Comparison of ENCODE assay signal across 9 cellular contexts in the genomic region with DNA sequence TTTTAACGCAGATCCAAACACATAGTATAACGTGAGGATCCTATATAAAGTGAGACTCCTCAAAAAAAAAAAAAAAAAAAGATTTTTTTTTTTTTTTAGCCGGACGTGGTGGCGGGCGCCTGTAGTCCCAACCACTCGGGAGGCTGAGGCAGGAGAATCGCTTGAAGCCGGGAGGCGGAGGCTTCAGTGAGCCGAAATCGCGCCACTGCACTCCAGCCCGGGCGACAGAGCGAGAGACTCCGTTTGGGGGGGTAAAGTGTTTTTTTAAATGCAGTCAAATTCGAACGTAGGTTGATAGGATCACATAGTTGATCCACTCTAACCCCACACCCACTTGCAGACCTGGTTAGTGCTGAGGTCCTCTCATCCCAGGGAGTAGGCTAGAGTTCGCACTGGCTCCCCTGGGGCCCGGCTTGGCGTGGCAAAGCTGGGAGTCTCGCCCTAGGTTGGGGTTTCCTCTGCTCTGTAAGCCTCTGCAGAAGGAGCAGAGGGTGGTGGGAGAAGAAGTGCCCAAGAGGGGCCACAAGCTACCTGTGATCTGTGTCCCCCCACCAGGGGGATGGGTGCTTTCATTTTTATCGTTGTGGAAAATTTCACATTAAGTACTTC. TPM values are rescaled to one million over a fixed set of nuclear protein-coding genes. Genes with fewer than 3 reads are reported as not detected.
DNase-seq lines count a peak whose midpoint lies in the region; ATAC-seq lines count a peak whose summit lies in the region.
"Had no signal": no experiment of that assay in that cellular context is flagged by ENCODE, and none has a peak within 500 bp of the region (broad histone marks: within the 10 kb centered on the region; RNA-seq: fewer than 3 reads in every experiment).

No MANE protein-coding gene starts in this region.

- peaks cover 2% of the 10 kb centered on the region for H3K27me3 Mint-ChIP-seq in activated CD4-positive, alpha-beta T cell treated with anti-CD3 and anti-CD28 coated beads for 36 hours
- H3K27me3 Mint-ChIP-seq in activated T-helper 17 cell treated with anti-CD3 and anti-CD28 coated beads, Interleukin-2, amount 50 U/mL, for 72 hours: no peaks in the 10 kb centered on the region

- no peaks in the 10 kb centered on the region for H3K9me3 Mint-ChIP-seq in activated CD4-positive, alpha-beta T cell treated with anti-CD3 and anti-CD28 coated beads for 36 hours (ENCODE audit: low read depth)
- H3K9me3 Mint-ChIP-seq in activated T-helper 17 cell treated with anti-CD3 and anti-CD28 coated beads, Interleukin-2, amount 50 U/mL, for 72 hours: no peaks in the 10 kb centered on the region

- peaks cover 10 to 14% of the 10 kb centered on the region in 2 donors for H3K27me3 ChIP-seq in stomach smooth muscle (ENCODE audit: control insufficient read depth in 1 of 2, insufficient read depth in 2 of 2, low read length in 2 of 2)

- H3K27ac Mint-ChIP-seq in activated CD4-positive, alpha-beta T cell treated with anti-CD3 and anti-CD28 coated beads for 36 hours: no peak overlapping the region
- peak overlapping the region; percentile 97 for H3K27ac Mint-ChIP-seq in activated T-helper 17 cell treated with anti-CD3 and anti-CD28 coated beads, Interleukin-2, amount 50 U/mL, for 72 hours

- H3K4me3 ChIP-seq in iPS-18c (ENCODE audit: insufficient read depth, low read depth, low read length) (peak overlapping the region; percentile 73), stomach smooth muscle (ENCODE audit: low read length in 2 of 2) (peak overlapping the region; percentile 67 to 87)

- no peak for ATAC-seq in activated CD4-positive, alpha-beta T cell treated with anti-CD3 and anti-CD28 coated beads for 36 hours
- ATAC-seq in activated T-helper 17 cell treated with anti-CD3 and anti-CD28 coated beads, Interleukin-2, amount 50 U/mL, for 72 hours (replicated peaks): no peak

- H3K9me3 ChIP-seq in iPS-18c (ENCODE audit: control insufficient read depth, insufficient read depth, low read length): no peaks in the 10 kb centered on the region
- H3K9me3 ChIP-seq in stomach smooth muscle (ENCODE audit: control insufficient read depth in 2 of 2, low read length in 2 of 2): no peaks in the 10 kb centered on the region

- H3K36me3 ChIP-seq in stomach smooth muscle (ENCODE audit: control insufficient read depth in 2 of 2, insufficient read depth in 2 of 2, low read length in 2 of 2): no peaks in the 10 kb centered on the region

- peaks cover 17% of the 10 kb centered on the region for H3K4me1 Mint-ChIP-seq in activated CD4-positive, alpha-beta T cell treated with anti-CD3 and anti-CD28 coated beads for 36 hours
- H3K4me1 Mint-ChIP-seq in activated T-helper 17 cell treated with anti-CD3 and anti-CD28 coated beads, Interleukin-2, amount 50 U/mL, for 72 hours: peaks cover 15% of the 10 kb centered on the region

- DNase-seq in activated CD4-positive, alpha-beta T cell treated with anti-CD3 and anti-CD28 coated beads for 36 hours: no peak
- no peak for DNase-seq in activated CD4-positive, alpha-beta T cell treated with anti-CD3 and anti-CD28 coated beads, Interleukin-2, amount 50 U/mL, for 4 hours
- no peak for DNase-seq in NCI-H1694 treated with DMSO at 0.1 percent for 48 hours (lab: John Stamatoyannopoulos, UW)
- no peak for DNase-seq in GOT3 (lab: John Stamatoyannopoulos, UW)
- DNase-seq in foreskin melanocyte: no peak

- POLR2A ChIA-PET in activated CD4-positive, alpha-beta T cell treated with anti-CD3 and anti-CD28 coated beads for 36 hours (lab: Charles Lee): no interaction called here

- H3K4me3 Mint-ChIP-seq in activated CD4-positive, alpha-beta T cell treated with anti-CD3 and anti-CD28 coated beads for 36 hours: peak overlapping the region; percentile 82
- H3K4me3 Mint-ChIP-seq in activated T-helper 17 cell treated with anti-CD3 and anti-CD28 coated beads, Interleukin-2, amount 50 U/mL, for 72 hours: peak overlapping the region; percentile 90

- intact Hi-C loops in activated CD4-positive, alpha-beta T cell treated with anti-CD3 and anti-CD28 coated beads for 36 hours (cut with DNase I, micrococcal nuclease): loop anchor here (1.0 to 10.0 kb wide), 19 partner anchors 15 to 219 kb away; a partner anchor contains a TSS

- peaks cover 3% of the 10 kb centered on the region for H3K36me3 Mint-ChIP-seq in activated CD4-positive, alpha-beta T cell treated with anti-CD3 and anti-CD28 coated beads for 36 hours (ENCODE audit: low read depth)
- H3K36me3 Mint-ChIP-seq in activated T-helper 17 cell treated with anti-CD3 and anti-CD28 coated beads, Interleukin-2, amount 50 U/mL, for 72 hours (ENCODE audit: low read depth): peaks cover 19% of the 10 kb centered on the region

- peaks cover 19% of the 10 kb centered on the region for H3K4me1 ChIP-seq in stomach smooth muscle (ENCODE audit: control insufficient read depth, insufficient read depth, low read length)

- H3K27ac ChIP-seq in stomach smooth muscle (ENCODE audit: low read length): no peak overlapping the region

- CTCF ChIA-PET in activated CD4-positive, alpha-beta T cell treated with anti-CD3 and anti-CD28 coated beads for 36 hours (lab: Charles Lee): interaction anchor here (1.0 to 1.2 kb wide), 2 partner anchors 39 to 118 kb away, joined by 3 to 4 read pairs; a partner anchor contains a TSS

- peak overlapping the region in 1 of 2 donors; percentile 67 for H3K9ac ChIP-seq in stomach smooth muscle (ENCODE audit: low read length in 2 of 2)

RNA-seq across cellular contexts. Expression of a gene that starts 6.5 kb away (rescaled TPM):
- total RNA-seq in activated CD4-positive, alpha-beta T cell treated with anti-CD3 and anti-CD28 coated beads for 36 hours: under 1 TPM; 0.25 to 0.56 TPM
- under 1 TPM in 1 of 2 donors, not detected in 1; 0.64 TPM for total RNA-seq in activated T-helper 17 cell treated with anti-CD3 and anti-CD28 coated beads, Interleukin-2, amount 50 U/mL, for 72 hours
- total RNA-seq: aorta had no signal

RNA-seq across cellular contexts. Expression of a gene that starts 6.5 kb away (rescaled TPM):
- 10 to 100 TPM in 1 of 2 experiments, 1 to 10 TPM in 1; 9.9 to 11.2 TPM for total RNA-seq in activated CD4-positive, alpha-beta T cell treated with anti-CD3 and anti-CD28 coated beads for 36 hours
- 1 to 10 TPM; 9.0 to 9.8 TPM for total RNA-seq in activated T-helper 17 cell treated with anti-CD3 and anti-CD28 coated beads, Interleukin-2, amount 50 U/mL, for 72 hours

RNA-seq across cellular contexts. Expression of a gene that starts 14.9 kb away (rescaled TPM):
- 1,000 to 10,000 TPM; 1,234 to 1,535 TPM for total RNA-seq in activated CD4-positive, alpha-beta T cell treated with anti-CD3 and anti-CD28 coated beads for 36 hours
- 1,000 to 10,000 TPM; 1,376 to 1,435 TPM for total RNA-seq in activated T-helper 17 cell treated with anti-CD3 and anti-CD28 coated beads, Interleukin-2, amount 50 U/mL, for 72 hours

RNA-seq across cellular contexts. Expression of a gene that starts 21.1 kb away (rescaled TPM):
- total RNA-seq in activated CD4-positive, alpha-beta T cell treated with anti-CD3 and anti-CD28 coated beads for 36 hours: 1 to 10 TPM; 2.0 to 2.5 TPM
- 1 to 10 TPM; 1.1 to 1.9 TPM for total RNA-seq in activated T-helper 17 cell treated with anti-CD3 and anti-CD28 coated beads, Interleukin-2, amount 50 U/mL, for 72 hours

RNA-seq across cellular contexts. Expression of a gene that starts 38.0 kb away (rescaled TPM):
- 1 to 10 TPM; 3.3 to 4.4 TPM for total RNA-seq in activated CD4-positive, alpha-beta T cell treated with anti-CD3 and anti-CD28 coated beads for 36 hours
- 1 to 10 TPM; 2.1 to 3.8 TPM for total RNA-seq in activated T-helper 17 cell treated with anti-CD3 and anti-CD28 coated beads, Interleukin-2, amount 50 U/mL, for 72 hours
